In the genomic region with DNA sequence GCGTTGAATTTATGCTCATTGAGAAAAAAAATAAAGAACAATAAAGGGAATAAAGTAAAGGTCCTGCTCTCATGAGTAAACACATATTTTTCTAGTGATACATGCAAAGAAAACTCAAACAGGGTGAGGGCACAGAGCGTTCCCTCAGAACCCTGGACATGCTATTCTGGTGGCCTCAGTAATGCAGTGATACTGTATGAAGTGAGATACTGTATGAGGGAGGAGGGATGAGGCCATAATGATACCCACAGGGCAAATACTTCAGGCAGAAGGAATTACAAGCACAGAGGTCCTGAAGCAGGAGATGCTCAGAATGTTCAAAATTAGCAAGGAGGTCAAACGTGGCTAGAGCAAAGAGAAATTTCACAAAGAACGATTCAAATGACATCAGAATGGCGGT, we compare ENCODE assay signal across 15 cellular contexts. TPM values are rescaled to one million over a fixed set of nuclear protein-coding genes. Genes with fewer than 3 reads are reported as not detected.
DNase-seq lines count a peak whose midpoint lies in the region; ATAC-seq and TF ChIP-seq lines count a peak whose summit lies in the region.
"Had no signal": no experiment of that assay in that cellular context is flagged by ENCODE, and none has a peak within 500 bp of the region (broad histone marks: within the 10 kb centered on the region; RNA-seq: fewer than 3 reads in every experiment).

No MANE protein-coding gene starts in this region.

- peaks cover 13% of the 10 kb centered on the region for H3K79me1 ChIP-seq in mesenchymal stem cell (replicated peaks; ENCODE audit: low read length, poor library complexity, severe bottlenecking)

- H2BK12ac ChIP-seq in mesenchymal stem cell (ENCODE audit: low read length in 2 of 2) = peak overlapping the region in 1 of 2 experiments; percentile 31

- H4K8ac ChIP-seq in mesenchymal stem cell (ENCODE audit: low read length) = no peak overlapping the region

- no peak for TF ChIP-seq POLR2A in lower leg skin (IDR thresholded peaks at IDR 0.05)

- no peak overlapping the region for H3K4ac ChIP-seq in mesenchymal stem cell (ENCODE audit: low read depth in 1 of 2, low read length in 2 of 2)

- WGBS in endodermal cell (ENCODE audit: insufficient coverage in 1 of 2, insufficient read length in 1 of 2), 2 experiments = 93 to 100% methylated on average over 1 to 4 of the region's 5 CpGs
- WGBS in mesenchymal stem cell = 80% methylated on average over 4 of the region's 5 CpGs
- 89 to 90% methylated on average over 5 of the region's 5 CpGs for WGBS in lower leg skin, 2 donors

- peaks cover 62% of the 10 kb centered on the region for H3K36me3 ChIP-seq in endodermal cell (ENCODE audit: control insufficient read depth, insufficient read depth, low read length)
- H3K36me3 ChIP-seq in mesenchymal stem cell (ENCODE audit: control insufficient read depth in 1 of 2, insufficient read depth in 2 of 2, low read depth in 1 of 2, low read length in 2 of 2) = peaks cover 0 to 26% of the 10 kb centered on the region in 2 experiments

- TF ChIP-seq CTCF in endodermal cell (conservative IDR thresholded peaks at IDR 0.05) = no peak
- no peak for TF ChIP-seq CTCF in lower leg skin (IDR thresholded peaks at IDR 0.05)

- no peak overlapping the region for H3K14ac ChIP-seq in mesenchymal stem cell (ENCODE audit: low read length in 2 of 2)

- H3K18ac ChIP-seq in mesenchymal stem cell (ENCODE audit: low read depth in 1 of 2, low read length in 2 of 2) = no peak overlapping the region

- no peaks in the 10 kb centered on the region for H3K27me3 Mint-ChIP-seq in endodermal cell (ENCODE audit: insufficient read depth)

- no peak overlapping the region for H3K4me3 Mint-ChIP-seq in endodermal cell

- H3K27ac ChIP-seq in endodermal cell (ENCODE audit: low read depth, low read length) (no peak overlapping the region), mesenchymal stem cell (ENCODE audit: low read length, poor library complexity, severe bottlenecking) (peak overlapping the region; percentile 62)
- H3K27ac ChIP-seq: pancreas, transverse colon had no signal

- H3K36me3 Mint-ChIP-seq in endodermal cell (ENCODE audit: low read depth) = peaks cover 79% of the 10 kb centered on the region

- peaks cover 39% of the 10 kb centered on the region for H3K9me3 Mint-ChIP-seq in endodermal cell

- intact Hi-C loops in lower leg skin (cut with DNase I; ENCODE audit: low total_unique reads) = no loop called here

- ATAC-seq in GM18858 (IDR thresholded peaks at IDR 0.05; ENCODE audit: unreplicated experiment) (no peak), HG02981 (IDR thresholded peaks at IDR 0.05; ENCODE audit: unreplicated experiment) (no peak)
- ATAC-seq: pancreas had no signal

- peak overlapping the region; percentile 32 for H3K4me2 ChIP-seq in mesenchymal stem cell (ENCODE audit: low read length, poor library complexity, severe bottlenecking)

- H2BK120ac ChIP-seq in mesenchymal stem cell (ENCODE audit: low read depth, low read length) = no peak overlapping the region

- H3K4me1 ChIP-seq in endodermal cell (ENCODE audit: control insufficient read depth, insufficient read depth, low read length) = no peaks in the 10 kb centered on the region
- peaks cover 7% of the 10 kb centered on the region for H3K4me1 ChIP-seq in mesenchymal stem cell (ENCODE audit: control insufficient read depth, insufficient read depth, low read depth, low read length)
- H3K4me1 ChIP-seq: pancreas, transverse colon had no signal

- H2AK5ac ChIP-seq in mesenchymal stem cell (ENCODE audit: low read length, severe bottlenecking) = no peak overlapping the region

- H3K27ac Mint-ChIP-seq in endodermal cell = no peak overlapping the region

- H3K23ac ChIP-seq in mesenchymal stem cell (ENCODE audit: low read length in 2 of 2) = no peak overlapping the region

- H3K4me3 ChIP-seq in endodermal cell (ENCODE audit: low read length) (peak overlapping the region; percentile 71), mesenchymal stem cell (ENCODE audit: insufficient read depth in 1 of 2, low read depth in 1 of 2, low read length in 2 of 2) (peak overlapping the region in 1 of 2 experiments; percentile 0), lower leg skin (ENCODE audit: low read depth, poor library complexity, severe bottlenecking) (no peak overlapping the region)
- H3K4me3 ChIP-seq: pancreas, transverse colon had no signal

- no peak overlapping the region for H4K91ac ChIP-seq in mesenchymal stem cell (ENCODE audit: low read length)

- H3K27me3 ChIP-seq in endodermal cell (ENCODE audit: control insufficient read depth, insufficient read depth, low read length, poor library complexity, severe bottlenecking) (no peaks in the 10 kb centered on the region), mesenchymal stem cell (ENCODE audit: control insufficient read depth in 1 of 2, insufficient read depth in 1 of 2, low read length in 2 of 2) (no peaks in the 10 kb centered on the region)
- H3K27me3 ChIP-seq: pancreas, transverse colon had no signal

- H2AFZ ChIP-seq in mesenchymal stem cell (ENCODE audit: low read depth, low read length) = no peak overlapping the region

- H2BK15ac ChIP-seq in mesenchymal stem cell (ENCODE audit: low read depth, poor library complexity, severe bottlenecking) = no peak overlapping the region

- H3K9ac ChIP-seq in endodermal cell (ENCODE audit: extremely low read depth, low read length, poor library complexity, severe bottlenecking) = no peak overlapping the region
- peak overlapping the region; percentile 12 for H3K9ac ChIP-seq in mesenchymal stem cell (ENCODE audit: low read length)

- peaks cover 11% of the 10 kb centered on the region for H3K4me1 Mint-ChIP-seq in endodermal cell

- DNase-seq in AG20443 (ENCODE audit: low spot score) (peak; percentile 30), RPMI7951 (ENCODE audit: low read depth) (peak; percentile 38), endodermal cell (no peak), mesenchymal stem cell (peak; percentile 27), ureter (ENCODE audit: low spot score) (no peak), lower leg skin (ENCODE audit: low spot score in 2 of 2) (no peak)
- DNase-seq: activated CD4-positive, alpha-beta T cell treated with anti-CD3 and anti-CD28 coated beads, Interleukin-2, amount 50 U/mL, for 4 hours; DMS153; NCI-H146; NCI-H526; pancreas; Right ventricle myocardium superior; transverse colon had no signal

- H2BK5ac ChIP-seq in mesenchymal stem cell (ENCODE audit: low read depth, low read length, poor library complexity, severe bottlenecking) = no peak overlapping the region

- H3K9me3 ChIP-seq in endodermal cell (ENCODE audit: control insufficient read depth, low read length) (peaks cover 64% of the 10 kb centered on the region), mesenchymal stem cell (ENCODE audit: control insufficient read depth, low read length) (no peaks in the 10 kb centered on the region)
- H3K9me3 ChIP-seq: pancreas, transverse colon had no signal

RNA-seq across cellular contexts. Expression of a gene that starts 28.4 kb away (rescaled TPM):
- total RNA-seq in RPMI7951 (2014; rRNA removed; shearing (Covaris generic)) = not detected in 2 replicates
- total RNA-seq in endodermal cell (not detected), ureter (not detected), lower leg skin (under 1 TPM in 1 of 4 donors, not detected in 3; under 0.01 TPM)
- polyA plus RNA-seq in endodermal cell (2013, experiment 1 of 2) = 2,034 TPM
- 2,520 TPM for polyA plus RNA-seq in endodermal cell (2013, experiment 2 of 2)
- polyA plus RNA-seq in mesenchymal stem cell (2013, experiment 1 of 2) = not detected
- polyA plus RNA-seq in mesenchymal stem cell (2013, experiment 2 of 2) = not detected
- polyA plus RNA-seq: pancreas had no signal

Comparison
In these comparisons a context has a peak if more than half of its experiments do, and no peak if none do; other contexts are left out.
1. DNase-seq: peak in AG20443 (single experiment), RPMI7951 (single experiment) and mesenchymal stem cell (single experiment); none in endodermal cell (single experiment), ureter (single experiment) and lower leg skin (0 of 2).